8 cellular contexts compared by ENCODE assay signal in the genomic region with DNA sequence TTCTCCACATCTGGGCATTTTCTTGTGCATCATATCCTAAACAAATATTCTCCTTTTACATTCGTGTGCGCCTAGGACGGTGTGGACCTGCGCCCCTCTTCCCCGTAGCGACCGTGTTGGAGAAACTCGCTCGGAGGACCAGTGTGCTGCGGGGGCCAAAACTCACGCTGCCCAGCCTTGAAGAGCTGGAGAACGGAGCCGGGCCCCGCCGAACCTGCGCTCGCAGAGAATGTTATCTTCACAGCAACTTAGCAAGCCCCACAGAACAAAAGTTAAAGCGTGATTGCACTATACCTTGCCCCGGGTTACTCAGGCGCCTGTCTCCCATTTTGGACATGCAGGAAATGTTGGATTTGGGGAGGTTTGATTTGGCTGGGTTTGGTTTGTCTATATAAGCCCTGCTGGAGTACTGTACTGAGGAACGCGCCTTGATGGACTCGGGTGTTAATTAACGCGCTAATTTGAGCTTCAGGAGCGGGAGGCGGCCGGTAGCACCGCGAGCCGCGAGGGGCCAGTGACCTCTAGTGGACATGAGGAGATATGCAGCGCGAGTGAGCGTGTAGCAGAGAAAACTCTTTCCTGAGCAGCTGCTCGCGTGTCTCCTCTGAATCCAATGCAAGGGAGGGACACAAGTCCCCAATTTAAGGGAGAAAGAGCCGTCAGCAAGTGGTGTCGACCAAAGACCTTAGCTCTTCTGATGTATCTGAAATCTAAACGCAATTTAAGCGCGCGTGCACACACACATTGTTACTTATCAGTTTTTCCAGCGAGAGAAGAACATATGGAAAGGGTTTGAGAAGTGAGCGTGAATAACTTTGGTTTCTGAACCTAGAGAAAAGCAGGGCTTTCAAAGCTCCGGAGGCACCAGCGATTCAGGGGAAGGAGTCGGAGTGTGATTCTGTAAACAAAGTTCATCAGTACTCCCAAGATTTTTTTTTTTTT.
DNase-seq lines count a peak whose midpoint lies in the region; ATAC-seq and TF ChIP-seq lines count a peak whose summit lies in the region.

No MANE protein-coding gene starts in this region.

- 3 to 6% methylated on average over 26 to 48 of the region's 48 CpGs for WGBS in testis, 2 donors

- no peaks in the 10 kb centered on the region for H3K36me3 ChIP-seq in Peyer's patch
- no peaks in the 10 kb centered on the region for H3K36me3 ChIP-seq in neutrophil
- no peaks in the 10 kb centered on the region for H3K36me3 ChIP-seq in testis (ENCODE audit: low read depth, missing control alignments)

- H3K4me3 ChIP-seq in Peyer's patch: peak overlapping the region in 2 of 4 donors; percentile 23 to 45
- H3K4me3 ChIP-seq in fibroblast of villous mesenchyme (ENCODE audit: low read depth, low read length): no peak overlapping the region
- H3K4me3 ChIP-seq in neutrophil (ENCODE audit: low read depth in 1 of 2, low read length in 1 of 2): peak overlapping the region in 1 of 2 experiments; percentile 5
- H3K4me3 ChIP-seq in testis: peak overlapping the region; percentile 24 to 35

- TF ChIP-seq CTCF in Peyer's patch (IDR thresholded peaks at IDR 0.05) (peak; percentile 57 to 89 (median 80)), fibroblast of villous mesenchyme (IDR thresholded peaks at IDR 0.05; ENCODE audit: insufficient read depth, low read depth, low read length) (peak; percentile 97), neutrophil (IDR thresholded peaks at IDR 0.05) (peak; percentile 83), testis (IDR thresholded peaks at IDR 0.05) (peak; percentile 71 to 96 (median 85))

- H3K27me3 ChIP-seq in Peyer's patch: peaks cover 0 to 52% of the 10 kb centered on the region in 2 donors
- peaks cover 100% of the 10 kb centered on the region for H3K27me3 ChIP-seq in neutrophil
- no peaks in the 10 kb centered on the region for H3K27me3 ChIP-seq in testis

- H3K9me3 ChIP-seq in Peyer's patch (no peaks in the 10 kb centered on the region), neutrophil (no peaks in the 10 kb centered on the region), testis (no peaks in the 10 kb centered on the region)

- DNase-seq in DMS 273 treated with DMSO at 0.1 percent for 48 hours (lab: John Stamatoyannopoulos, UW) (peak; percentile 45), HK-2 (ENCODE audit: unreplicated experiment) (peak; percentile 44), Peyer's patch (peak; percentile 54 to 86 (median 70)), fibroblast of villous mesenchyme (ENCODE audit: low read depth) (peak; percentile 50), testis (peak; percentile 86)
- DNase-seq in activated effector memory CD4-positive, alpha-beta T cell treated with Interleukin-2 at 50 U/mL for 16 hours: peak; percentile 38

- peaks cover 0 to 27% (median 3%) of the 10 kb centered on the region in 4 donors for H3K4me1 ChIP-seq in Peyer's patch
- H3K4me1 ChIP-seq in neutrophil (ENCODE audit: control insufficient read depth in 1 of 2, insufficient read depth in 1 of 2, low read depth in 1 of 2, low read length in 1 of 2): peaks cover 7% of the 10 kb centered on the region in 2 experiments
- H3K4me1 ChIP-seq in testis: peaks cover 12% of the 10 kb centered on the region

- intact Hi-C loops in testis (cut with DNase I; ENCODE audit: low total_unique reads): no loop called here

- H3K27ac ChIP-seq in Peyer's patch (no peak overlapping the region), neutrophil (no peak overlapping the region), testis (no peak overlapping the region)

- TF ChIP-seq POLR2A in Peyer's patch (IDR thresholded peaks at IDR 0.05): no peak
- TF ChIP-seq POLR2A in testis (IDR thresholded peaks at IDR 0.05): no peak

- ATAC-seq in GM21360 (IDR thresholded peaks at IDR 0.05; ENCODE audit: unreplicated experiment): peak; percentile 78
